9 cellular contexts compared by ENCODE assay signal in the genomic region with DNA sequence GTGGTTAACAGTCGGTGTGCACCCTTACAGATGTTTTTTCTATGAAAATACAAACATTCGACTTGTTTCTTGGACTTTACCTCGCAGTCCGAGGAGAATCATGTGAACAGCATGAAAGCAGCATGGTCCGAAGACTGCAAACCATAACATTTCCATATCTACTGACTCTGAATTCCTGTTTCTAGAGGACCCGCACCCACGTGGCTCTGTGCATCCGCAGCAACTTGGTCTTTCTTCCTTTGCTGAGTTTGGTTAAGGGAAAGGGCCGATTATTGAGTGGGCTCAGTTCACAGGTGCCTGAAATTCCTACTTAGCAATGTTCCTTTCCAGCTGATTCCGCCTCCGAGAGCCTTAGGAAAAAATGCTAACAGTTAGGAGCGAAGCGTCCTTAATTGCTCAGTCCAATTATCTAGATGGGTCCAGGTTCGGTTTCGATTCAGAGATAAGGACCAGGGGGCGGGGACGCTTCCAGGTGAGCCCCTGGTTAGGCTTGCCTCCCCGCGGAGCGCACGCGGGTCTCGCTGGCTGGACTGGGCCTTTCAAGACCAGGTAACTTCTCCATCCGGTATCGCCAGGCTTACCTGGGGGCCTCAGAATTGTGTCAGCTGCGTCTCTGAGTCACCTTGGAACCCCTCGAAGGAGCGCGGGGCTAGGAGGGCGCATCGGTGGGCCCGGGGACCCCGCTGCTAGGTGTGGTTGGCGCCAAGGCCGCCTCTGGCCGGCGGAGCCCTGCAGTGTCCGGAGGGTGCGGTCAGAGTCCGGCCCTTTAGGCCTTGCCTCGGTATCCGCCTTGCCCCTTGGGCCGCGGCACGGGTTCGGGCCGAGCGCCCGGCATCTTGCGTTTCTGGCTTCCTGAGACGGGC. TPM values are rescaled to one million over a fixed set of nuclear protein-coding genes. Genes with fewer than 3 reads are reported as not detected.
DNase-seq lines count a peak whose midpoint lies in the region; ATAC-seq and TF ChIP-seq lines count a peak whose summit lies in the region.
"Had no signal": no experiment of that assay in that cellular context is flagged by ENCODE, and none has a peak within 500 bp of the region (broad histone marks: within the 10 kb centered on the region; RNA-seq: fewer than 3 reads in every experiment).

No MANE protein-coding gene starts in this region.

- no peak overlapping the region for H3K23ac ChIP-seq in trophoblast cell (ENCODE audit: low read length)

- TF ChIP-seq CTCF in CD8-positive, alpha-beta T cell (IDR thresholded peaks at IDR 0.05), result no peak
- TF ChIP-seq CTCF in SU-DHL-6 (IDR thresholded peaks at IDR 0.05; ENCODE audit: insufficient read depth, low read length, poor library complexity, severe bottlenecking) (no peak), fibroblast of mammary gland (conservative IDR thresholded peaks at IDR 0.05; ENCODE audit: control insufficient read depth, insufficient read depth, low read depth, low read length) (no peak)

- POLR2A ChIA-PET in CD8-positive, alpha-beta T cell (lab: Charles Lee), result interaction anchor here (0.6 to 1.8 kb wide), 4 partner anchors 10 to 1168 kb away, joined by 3 to 4 read pairs (median 3); no protein-coding TSS in a partner anchor

- no peak for DNase-seq in CD8-positive, alpha-beta T cell
- DNase-seq in fibroblast of mammary gland (ENCODE audit: low read depth) (no peak), trophoblast cell (peak in 1 of 2 donors; percentile 23), H4 (ENCODE audit: low spot score) (no peak), NCI-H345 (lab: John Stamatoyannopoulos, UW) (no peak)
- DNase-seq: NCI-H748 treated with DMSO at 0.1 percent for 48 hours had no signal

- peak overlapping the region; percentile 82 for H4K91ac ChIP-seq in trophoblast cell (ENCODE audit: low read depth, low read length)

- peak overlapping the region; percentile 90 for H2AFZ ChIP-seq in SU-DHL-6 (ENCODE audit: low read depth, low read length, severe bottlenecking)
- peak overlapping the region; percentile 27 for H2AFZ ChIP-seq in trophoblast cell (ENCODE audit: insufficient read depth, low read length, poor library complexity)

- TF ChIP-seq POLR2A in GM18505 (IDR thresholded peaks at IDR 0.05; ENCODE audit: borderline replicate concordance, extremely low read depth, insufficient read depth, insufficient read length), result no peak

- peak overlapping the region; percentile 7 for H3K4ac ChIP-seq in trophoblast cell (ENCODE audit: low read depth, low read length)

- peak overlapping the region; percentile 45 for H2AK5ac ChIP-seq in trophoblast cell (ENCODE audit: low read length)

- H4K20me1 ChIP-seq in SU-DHL-6 (ENCODE audit: low read depth, low read length), result peaks cover 21% of the 10 kb centered on the region

- H2BK12ac ChIP-seq in trophoblast cell (ENCODE audit: low read length), result peak overlapping the region; percentile 12

- peaks cover 24% of the 10 kb centered on the region for H3K4me1 Mint-ChIP-seq in CD8-positive, alpha-beta T cell (ENCODE audit: low read depth)

- peak overlapping the region; percentile 34 for H3K14ac ChIP-seq in trophoblast cell (ENCODE audit: low read length)

- no peaks in the 10 kb centered on the region for H3K27me3 Mint-ChIP-seq in CD8-positive, alpha-beta T cell (ENCODE audit: low read depth)

- CTCF ChIA-PET in CD8-positive, alpha-beta T cell (lab: Charles Lee), result interaction anchor here (0.6 to 1.1 kb wide), 2 partner anchors 144 to 218 kb away, joined by 3 to 4 read pairs; no protein-coding TSS in a partner anchor

- peak overlapping the region; percentile 63 for H3K4me2 ChIP-seq in SU-DHL-6 (ENCODE audit: low read depth, low read length, poor library complexity, severe bottlenecking)
- peak overlapping the region; percentile 84 for H3K4me2 ChIP-seq in trophoblast cell (ENCODE audit: low read length)

- no peak overlapping the region for H3K18ac ChIP-seq in trophoblast cell (ENCODE audit: low read length)

- H3K27ac ChIP-seq in CD8-positive, alpha-beta T cell (ENCODE audit: low read depth, low read length), result peak overlapping the region; percentile 86
- H3K27ac ChIP-seq in SU-DHL-6 (ENCODE audit: low read depth, low read length) (no peak overlapping the region), trophoblast cell (ENCODE audit: low read depth, low read length) (no peak overlapping the region)

- H3F3A ChIP-seq in SU-DHL-6 (ENCODE audit: insufficient read depth), result no peaks in the 10 kb centered on the region

- peak overlapping the region; percentile 23 for H2BK120ac ChIP-seq in trophoblast cell (ENCODE audit: insufficient read depth, low read length, poor library complexity)

- no peak overlapping the region for H2BK5ac ChIP-seq in trophoblast cell (ENCODE audit: low read depth, low read length, poor library complexity)

- peaks cover 33% of the 10 kb centered on the region for H3K4me1 ChIP-seq in CD8-positive, alpha-beta T cell (ENCODE audit: insufficient read depth, low read length)
- peaks cover 7 to 10% of the 10 kb centered on the region in 2 experiments for H3K4me1 ChIP-seq in trophoblast cell (ENCODE audit: control insufficient read depth in 1 of 2, insufficient read depth in 2 of 2, low read length in 2 of 2)

- H3K9ac ChIP-seq in SU-DHL-6 (ENCODE audit: low read length) (no peak overlapping the region; the same call in 1 of the 2 replicates), trophoblast cell (ENCODE audit: low read length) (no peak overlapping the region)

- no CpG with 5 or more reads among the region's 51 CpGs for WGBS in trophoblast cell (ENCODE audit: extremely low coverage, insufficient coverage, insufficient read length)

- H3K36me3 ChIP-seq in CD8-positive, alpha-beta T cell (ENCODE audit: insufficient read depth, low read length), result no peaks in the 10 kb centered on the region
- H3K36me3 ChIP-seq in SU-DHL-6 (ENCODE audit: low read length) (peaks cover 2% of the 10 kb centered on the region; the same call in 1 of the 2 replicates), trophoblast cell (ENCODE audit: control insufficient read depth in 1 of 2, insufficient read depth in 2 of 2, low read length in 2 of 2) (no peaks in the 10 kb centered on the region)

- peak overlapping the region; percentile 90 for H3K27ac Mint-ChIP-seq in CD8-positive, alpha-beta T cell

- no peaks in the 10 kb centered on the region for H3K27me3 ChIP-seq in CD8-positive, alpha-beta T cell (ENCODE audit: insufficient read depth, low read length)
- H3K27me3 ChIP-seq in SU-DHL-6 (ENCODE audit: low read length) (no peaks in the 10 kb centered on the region), trophoblast cell (ENCODE audit: insufficient read depth, low read length) (no peaks in the 10 kb centered on the region)

- intact Hi-C loops in CD8-positive, alpha-beta T cell (cut with DNase I, micrococcal nuclease), result loop anchor here (5.0 to 10.0 kb wide), 11 partner anchors 50 to 1650 kb away; a partner anchor contains a TSS

- peaks cover 15% of the 10 kb centered on the region for H3K79me1 ChIP-seq in trophoblast cell (ENCODE audit: low read length)

- H3K9me3 ChIP-seq in CD8-positive, alpha-beta T cell (ENCODE audit: low read length), result no peaks in the 10 kb centered on the region
- no peaks in the 10 kb centered on the region for H3K9me3 ChIP-seq in SU-DHL-6 (ENCODE audit: insufficient read depth, low read length)
- H3K9me3 ChIP-seq in trophoblast cell (ENCODE audit: insufficient read depth, low read depth, low read length), result no peaks in the 10 kb centered on the region

- peak overlapping the region; percentile 84 for H3K4me3 Mint-ChIP-seq in CD8-positive, alpha-beta T cell

- H3K4me3 ChIP-seq in CD8-positive, alpha-beta T cell (ENCODE audit: low read depth, low read length), result peak overlapping the region; percentile 79
- H3K4me3 ChIP-seq in SU-DHL-6 (ENCODE audit: insufficient read depth, low read length, poor library complexity, severe bottlenecking) (no peak overlapping the region), fibroblast of mammary gland (ENCODE audit: control insufficient read depth, low read depth, low read length) (peak overlapping the region; percentile 89), trophoblast cell (ENCODE audit: low read depth, low read length) (no peak overlapping the region)

- H3K9me2 ChIP-seq in SU-DHL-6 (replicated peaks; ENCODE audit: insufficient read depth, low read length), result no peaks in the 10 kb centered on the region

- H3K36me3 Mint-ChIP-seq in CD8-positive, alpha-beta T cell, result peaks cover 5% of the 10 kb centered on the region

- no peak overlapping the region for H4K12ac ChIP-seq in trophoblast cell (ENCODE audit: low read depth, low read length)

- no peak for ATAC-seq in CD8-positive, alpha-beta T cell
- ATAC-seq in GM21786 (IDR thresholded peaks at IDR 0.05; ENCODE audit: unreplicated experiment) (no peak), GM18505 (IDR thresholded peaks at IDR 0.05; ENCODE audit: unreplicated experiment) (no peak)

- peak overlapping the region; percentile 64 for H4K8ac ChIP-seq in trophoblast cell (ENCODE audit: low read depth, low read length)

- no peaks in the 10 kb centered on the region for H3K9me3 Mint-ChIP-seq in CD8-positive, alpha-beta T cell

- H3K79me2 ChIP-seq in SU-DHL-6 (ENCODE audit: insufficient read depth, low read length) (peaks cover 31% of the 10 kb centered on the region), trophoblast cell (ENCODE audit: control insufficient read depth, insufficient read depth, low read length, poor library complexity) (peaks cover 20% of the 10 kb centered on the region)

RNA-seq across cellular contexts. Expression of a gene that starts 1.1 kb away (rescaled TPM):
- 10 to 100 TPM; 74.1 to 77.9 TPM for total RNA-seq in CD8-positive, alpha-beta T cell
- 24.8 and 26.0 TPM in 2 replicates for polyA plus RNA-seq in trophoblast cell (2013)
- total RNA-seq in H4 (2014; rRNA removed; shearing (Covaris generic)), result 18.7 and 21.9 TPM in 2 replicates

Comparison
In these comparisons a context has a peak if more than half of its experiments do, and no peak if none do; other contexts are left out.
1. H3K4me3 ChIP-seq: peak in CD8-positive, alpha-beta T cell (single experiment) and fibroblast of mammary gland (single experiment); none in SU-DHL-6 (single experiment) and trophoblast cell (single experiment).